ENCODE assay signal across 9 cellular contexts in the genomic region with DNA sequence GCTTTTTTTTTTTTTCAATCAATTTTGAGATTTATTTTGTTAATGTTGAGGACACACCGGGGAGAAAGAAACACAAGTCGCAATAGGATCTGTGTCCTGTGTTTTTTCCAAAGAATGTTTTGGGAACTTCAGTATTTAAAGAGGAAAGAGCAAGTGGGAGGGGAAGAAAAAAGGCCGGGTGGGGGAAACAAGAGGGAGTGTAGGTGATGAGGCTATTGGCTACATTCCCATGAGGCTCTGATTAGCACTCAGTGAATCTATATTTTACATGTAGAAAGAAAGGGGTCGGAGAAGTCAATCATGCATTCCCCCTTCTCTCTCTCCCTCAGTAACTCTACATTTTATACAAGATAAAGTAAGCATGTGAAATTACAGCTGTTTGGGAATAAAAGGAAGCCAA. TPM values are rescaled to one million over a fixed set of nuclear protein-coding genes. Genes with fewer than 3 reads are reported as not detected.
DNase-seq lines count a peak whose midpoint lies in the region; ATAC-seq and TF ChIP-seq lines count a peak whose summit lies in the region.
"Had no signal": no experiment of that assay in that cellular context is flagged by ENCODE, and none has a peak within 500 bp of the region (broad histone marks: within the 10 kb centered on the region; RNA-seq: fewer than 3 reads in every experiment).

No MANE protein-coding gene starts in this region.

- no peaks in the 10 kb centered on the region for H3K9me2 ChIP-seq in GM23338 (ENCODE audit: insufficient read depth)

- peaks cover 27% of the 10 kb centered on the region for H3K9me3 Mint-ChIP-seq in GM23338
- H3K9me3 Mint-ChIP-seq in stimulated activated effector memory CD8-positive, alpha-beta T cell treated with anti-CD3 and anti-CD28 coated beads, Interleukin-12 subunit alpha, Interleukin-12 subunit beta, amount 100 ng/mL, for 72 hours: peaks cover 2% of the 10 kb centered on the region
- peaks cover 5 to 14% (median 8%) of the 10 kb centered on the region in 3 donors for H3K9me3 Mint-ChIP-seq in T-cell
- H3K9me3 Mint-ChIP-seq in activated naive CD4-positive, alpha-beta T cell treated with anti-CD3 and anti-CD28 coated beads, Interleukin-2, amount 10 ng/mL, durations not matched to agents 7 days and 5 days: peaks cover 35% of the 10 kb centered on the region

- no peak overlapping the region; the same call in 2 of the 3 replicates for H3K4me3 Mint-ChIP-seq in GM23338
- no peak overlapping the region for H3K4me3 Mint-ChIP-seq in stimulated activated effector memory CD8-positive, alpha-beta T cell treated with anti-CD3 and anti-CD28 coated beads, Interleukin-12 subunit alpha, Interleukin-12 subunit beta, amount 100 ng/mL, for 72 hours
- H3K4me3 Mint-ChIP-seq in T-cell: no peak overlapping the region
- no peak overlapping the region for H3K4me3 Mint-ChIP-seq in activated naive CD4-positive, alpha-beta T cell treated with anti-CD3 and anti-CD28 coated beads, Interleukin-2, amount 10 ng/mL, durations not matched to agents 7 days and 5 days

- DNase-seq in GM23338 (ENCODE audit: low spot score) (no peak), fibroblast of pulmonary artery (ENCODE audit: low read depth) (peak; percentile 49), NCI-H2171 treated with DMSO at 0.1 percent for 48 hours (lab: John Stamatoyannopoulos, UW) (no peak), T-cell (no peak)
- DNase-seq in stimulated activated effector memory CD8-positive, alpha-beta T cell treated with anti-CD3 and anti-CD28 coated beads, Interleukin-12 subunit alpha, Interleukin-12 subunit beta, amount 100 ng/mL, for 72 hours (ENCODE audit: low spot score in 2 of 2): no peak
- no peak for DNase-seq in activated naive CD4-positive, alpha-beta T cell treated with anti-CD3 and anti-CD28 coated beads, Interleukin-2, amount 10 ng/mL, durations not matched to agents 7 days and 5 days

- H2AFZ ChIP-seq in GM23338: no peak overlapping the region

- CTCF ChIA-PET in T-cell (lab: Charles Lee): no interaction called here
- CTCF ChIA-PET in activated naive CD4-positive, alpha-beta T cell treated with anti-CD3 and anti-CD28 coated beads, Interleukin-2, amount 10 ng/mL, durations not matched to agents 7 days and 5 days (lab: Charles Lee): no interaction called here

- H3K27ac ChIP-seq in GM23338 (ENCODE audit: low read depth) (peak overlapping the region; percentile 64; the same call in 1 of the 2 replicates), VCaP (peak overlapping the region; percentile 95)

- no peaks in the 10 kb centered on the region; the same call in 1 of the 2 replicates for H3F3A ChIP-seq in GM23338 (replicated peaks; ENCODE audit: low read depth)

- H3K27me3 Mint-ChIP-seq in GM23338 (ENCODE audit: insufficient read depth, low read depth, poor library complexity): peaks cover 9% of the 10 kb centered on the region
- no peaks in the 10 kb centered on the region for H3K27me3 Mint-ChIP-seq in T-cell
- no peaks in the 10 kb centered on the region for H3K27me3 Mint-ChIP-seq in activated naive CD4-positive, alpha-beta T cell treated with anti-CD3 and anti-CD28 coated beads, Interleukin-2, amount 10 ng/mL, durations not matched to agents 7 days and 5 days

- peaks cover 32% of the 10 kb centered on the region for H3K4me1 Mint-ChIP-seq in GM23338
- peaks cover 40% of the 10 kb centered on the region for H3K4me1 Mint-ChIP-seq in stimulated activated effector memory CD8-positive, alpha-beta T cell treated with anti-CD3 and anti-CD28 coated beads, Interleukin-12 subunit alpha, Interleukin-12 subunit beta, amount 100 ng/mL, for 72 hours
- peaks cover 41 to 47% (median 41%) of the 10 kb centered on the region in 3 donors for H3K4me1 Mint-ChIP-seq in T-cell
- peaks cover 17% of the 10 kb centered on the region for H3K4me1 Mint-ChIP-seq in activated naive CD4-positive, alpha-beta T cell treated with anti-CD3 and anti-CD28 coated beads, Interleukin-2, amount 10 ng/mL, durations not matched to agents 7 days and 5 days

- H3K4me1 ChIP-seq in GM23338 (ENCODE audit: insufficient read depth): peaks cover 35% of the 10 kb centered on the region

- H3K4me3 ChIP-seq in GM23338: no peak overlapping the region
- H3K4me3 ChIP-seq in fibroblast of pulmonary artery (replicated peaks; ENCODE audit: low read depth, low read length): no peak overlapping the region
- H3K4me3 ChIP-seq: pancreas had no signal

- H3K36me3 Mint-ChIP-seq in GM23338 (ENCODE audit: low read depth): peaks cover 67% of the 10 kb centered on the region
- peaks cover 54% of the 10 kb centered on the region for H3K36me3 Mint-ChIP-seq in stimulated activated effector memory CD8-positive, alpha-beta T cell treated with anti-CD3 and anti-CD28 coated beads, Interleukin-12 subunit alpha, Interleukin-12 subunit beta, amount 100 ng/mL, for 72 hours
- H3K36me3 Mint-ChIP-seq in T-cell: peaks cover 39% of the 10 kb centered on the region
- peaks cover 59% of the 10 kb centered on the region for H3K36me3 Mint-ChIP-seq in activated naive CD4-positive, alpha-beta T cell treated with anti-CD3 and anti-CD28 coated beads, Interleukin-2, amount 10 ng/mL, durations not matched to agents 7 days and 5 days

- H4K20me1 ChIP-seq in GM23338 (replicated peaks; ENCODE audit: insufficient read depth): no peaks in the 10 kb centered on the region; the same call in 1 of the 2 replicates

- peak overlapping the region; percentile 49; the same call in 1 of the 2 replicates for H3K4me2 ChIP-seq in GM23338

- TF ChIP-seq CTCF in GM23338 (conservative IDR thresholded peaks at IDR 0.05; ENCODE audit: low read depth in 2 of 2) (no peak), VCaP (conservative IDR thresholded peaks at IDR 0.05) (no peak), fibroblast of pulmonary artery (IDR thresholded peaks at IDR 0.05; ENCODE audit: low read length, missing control alignments) (no peak)

- H3K36me3 ChIP-seq in GM23338 (ENCODE audit: insufficient read depth): no peaks in the 10 kb centered on the region
- H3K36me3 ChIP-seq: pancreas had no signal

- POLR2A ChIA-PET in T-cell (lab: Charles Lee): no interaction called here

- no peak for ATAC-seq in GM23338
- ATAC-seq in stimulated activated effector memory CD8-positive, alpha-beta T cell treated with anti-CD3 and anti-CD28 coated beads, Interleukin-12 subunit alpha, Interleukin-12 subunit beta, amount 100 ng/mL, for 72 hours: no peak
- ATAC-seq in T-cell (replicated peaks in 1 of 4): no peak
- ATAC-seq in GM19328 (IDR thresholded peaks at IDR 0.05; ENCODE audit: unreplicated experiment): no peak

- H3K27ac Mint-ChIP-seq in GM23338 (peak overlapping the region; percentile 90), T-cell (no peak overlapping the region)
- peak overlapping the region; percentile 55 for H3K27ac Mint-ChIP-seq in stimulated activated effector memory CD8-positive, alpha-beta T cell treated with anti-CD3 and anti-CD28 coated beads, Interleukin-12 subunit alpha, Interleukin-12 subunit beta, amount 100 ng/mL, for 72 hours
- no peak overlapping the region for H3K27ac Mint-ChIP-seq in activated naive CD4-positive, alpha-beta T cell treated with anti-CD3 and anti-CD28 coated beads, Interleukin-2, amount 10 ng/mL, durations not matched to agents 7 days and 5 days

- peaks cover 86% of the 10 kb centered on the region for H3K79me2 ChIP-seq in GM23338 (replicated peaks; ENCODE audit: insufficient read depth)

- H3K27me3 ChIP-seq in GM23338 (ENCODE audit: insufficient read depth): no peaks in the 10 kb centered on the region
- H3K27me3 ChIP-seq: pancreas had no signal

TF ChIP-seq in GM23338, 12 proteins besides CTCF, POLR2A, EP300 and RAD21 (continues in another document):
- no peak for TF ChIP-seq ZNF331 (CRISPR knock-in tag; IDR thresholded peaks at IDR 0.05; ENCODE audit: low read depth)
- TF ChIP-seq ZNF114 (CRISPR knock-in tag; IDR thresholded peaks at IDR 0.05): no peak

RNA-seq across cellular contexts. Expression of a gene that starts 4.1 kb away (rescaled TPM):
- 60.2 and 62.5 TPM in 2 replicates for total RNA-seq in GM23338 (2014; rRNA removed; shearing (Covaris generic))
- 27.1 and 27.3 TPM in 2 replicates for polyA plus RNA-seq in GM23338 (2016; fragmentation: Nextera tagmentation; extraction: Ambion mirVana)
- 10 to 100 TPM in 4 of 5 donors, 1 to 10 TPM in 1; 9.7 to 16.0 (median 15.0) TPM for total RNA-seq in T-cell

Comparison
In these comparisons a context has a peak if more than half of its experiments do, and no peak if none do; other contexts are left out.
1. H3K27ac Mint-ChIP-seq: peak in GM23338 (single experiment) and stimulated activated effector memory CD8-positive, alpha-beta T cell treated with anti-CD3 and anti-CD28 coated beads, Interleukin-12 subunit alpha, Interleukin-12 subunit beta, amount 100 ng/mL, for 72 hours (single experiment); none in T-cell (0 of 2) and activated naive CD4-positive, alpha-beta T cell treated with anti-CD3 and anti-CD28 coated beads, Interleukin-2, amount 10 ng/mL, durations not matched to agents 7 days and 5 days (single experiment).